In genomic region chr9:81535542-81536241, GRCh38 we compare ENCODE assay signal across 1 cellular context.
A peak's percentile ranks its signal among the peaks of the same experiment; 100 is the strongest.
TF ChIP-seq lines count a peak whose summit lies in the region.

No MANE protein-coding gene starts in this region.

TF ChIP-seq in HepG2, 621 proteins besides CTCF, POLR2A, EP300 and RAD21 (continued from another document and continues in another):
- TF ChIP-seq ARID5B (CRISPR knock-in tag; IDR thresholded peaks at IDR 0.05) (peak; percentile 99), ZNF281 (CRISPR knock-in tag; IDR thresholded peaks at IDR 0.05; ENCODE audit: borderline replicate concordance) (peak; percentile 66; the same call in 1 of the 2 replicates), ATF1 (CRISPR knock-in tag; IDR thresholded peaks at IDR 0.05) (peak; percentile 74), RCOR2 (CRISPR knock-in tag; IDR thresholded peaks at IDR 0.05) (peak; percentile 79), AHR (CRISPR knock-in tag; IDR thresholded peaks at IDR 0.05) (no peak), FOXA1 (IDR thresholded peaks at IDR 0.05) (peak; percentile 52), FOXA1 (CRISPR knock-in tag; IDR thresholded peaks at IDR 0.05) (peak; percentile 96), CEBPB (IDR thresholded peaks at IDR 0.05; ENCODE audit: borderline replicate concordance, low read depth, low read length) (peak; percentile 98), AFF4 (CRISPR knock-in tag; IDR thresholded peaks at IDR 0.05) (no peak), HIC2 (CRISPR knock-in tag; IDR thresholded peaks at IDR 0.05; ENCODE audit: low read depth) (no peak), TFDP2 (CRISPR knock-in tag; IDR thresholded peaks at IDR 0.05) (no peak), SMARCE1 (IDR thresholded peaks at IDR 0.05; ENCODE audit: borderline replicate concordance) (no peak), SAP130 (CRISPR knock-in tag; IDR thresholded peaks at IDR 0.05; ENCODE audit: low read depth) (peak; percentile 92), RNF2 (conservative IDR thresholded peaks at IDR 0.05; ENCODE audit: low read depth) (no peak), ETV6 (CRISPR knock-in tag; conservative IDR thresholded peaks at IDR 0.05) (no peak), GPN1 (CRISPR knock-in tag; IDR thresholded peaks at IDR 0.05; ENCODE audit: borderline replicate concordance) (no peak), CBX5 (CRISPR knock-in tag; IDR thresholded peaks at IDR 0.05; ENCODE audit: borderline replicate concordance) (no peak), MAZ (IDR thresholded peaks at IDR 0.05; ENCODE audit: borderline replicate concordance, low read depth, low read length) (no peak), MAZ (CRISPR knock-in tag; IDR thresholded peaks at IDR 0.05; ENCODE audit: low read depth) (peak; percentile 41; the same call in 1 of the 2 replicates), HNF4A (CRISPR knock-in tag; IDR thresholded peaks at IDR 0.05) (peak; percentile 88), ESRRA (CRISPR knock-in tag; IDR thresholded peaks at IDR 0.05; ENCODE audit: low read depth) (peak; percentile 43; the same call in 1 of the 2 replicates), ETV5 (CRISPR knock-in tag; IDR thresholded peaks at IDR 0.05; ENCODE audit: borderline replicate concordance) (peak; percentile 79), ERF (CRISPR knock-in tag; IDR thresholded peaks at IDR 0.05) (peak; percentile 86), THAP8 (CRISPR knock-in tag; IDR thresholded peaks at IDR 0.05; ENCODE audit: borderline replicate concordance) (no peak), CHD4 (IDR thresholded peaks at IDR 0.05; ENCODE audit: borderline replicate concordance, low read length) (peak; percentile 85; the same call in 1 of the 2 replicates), ZNF724P (CRISPR knock-in tag; IDR thresholded peaks at IDR 0.05; ENCODE audit: borderline replicate concordance) (no peak), KDM3A (CRISPR knock-in tag; IDR thresholded peaks at IDR 0.05; ENCODE audit: low read depth) (peak; percentile 84; the same call in 1 of the 2 replicates), HOXA5 (CRISPR knock-in tag; IDR thresholded peaks at IDR 0.05) (peak; percentile 99), SKIL (CRISPR knock-in tag; IDR thresholded peaks at IDR 0.05; ENCODE audit: borderline replicate concordance) (peak; percentile 94), ZNF766 (CRISPR knock-in tag; IDR thresholded peaks at IDR 0.05; ENCODE audit: borderline replicate concordance) (no peak), ZNF354B (CRISPR knock-in tag; IDR thresholded peaks at IDR 0.05) (no peak), BRCA1 (CRISPR knock-in tag; IDR thresholded peaks at IDR 0.05) (no peak), TCF7 (IDR thresholded peaks at IDR 0.05; ENCODE audit: low read depth) (peak; percentile 83), TCF12 (IDR thresholded peaks at IDR 0.05) (no peak), TCF12 (CRISPR knock-in tag; IDR thresholded peaks at IDR 0.05) (peak; percentile 86; the same call in 1 of the 2 replicates), KAT2B (IDR thresholded peaks at IDR 0.05; ENCODE audit: borderline replicate concordance, low read depth, low read length) (no peak), PAWR (CRISPR knock-in tag; IDR thresholded peaks at IDR 0.05; ENCODE audit: borderline replicate concordance) (no peak), GZF1 (CRISPR knock-in tag; IDR thresholded peaks at IDR 0.05) (no peak), ZNF749 (CRISPR knock-in tag; IDR thresholded peaks at IDR 0.05; ENCODE audit: borderline replicate concordance) (no peak), SMC3 (IDR thresholded peaks at IDR 0.05; ENCODE audit: low read length) (peak; percentile 38; the same call in 1 of the 2 replicates), ZNF564 (CRISPR knock-in tag; IDR thresholded peaks at IDR 0.05) (no peak), ZNF577 (CRISPR knock-in tag; IDR thresholded peaks at IDR 0.05; ENCODE audit: borderline replicate concordance, low read depth) (no peak), IRF1 (CRISPR knock-in tag; IDR thresholded peaks at IDR 0.05; ENCODE audit: low read depth) (no peak), ZNF205 (CRISPR knock-in tag; IDR thresholded peaks at IDR 0.05) (peak; percentile 52; the same call in 1 of the 2 replicates), KAT7 (CRISPR knock-in tag; IDR thresholded peaks at IDR 0.05; ENCODE audit: borderline replicate concordance) (no peak), ZNF296 (CRISPR knock-in tag; conservative IDR thresholded peaks at IDR 0.05) (no peak), ZNF431 (CRISPR knock-in tag; IDR thresholded peaks at IDR 0.05; ENCODE audit: borderline replicate concordance, low read depth) (no peak), ZNF652 (CRISPR knock-in tag; IDR thresholded peaks at IDR 0.05; ENCODE audit: borderline replicate concordance, low read depth) (no peak; the same call in 1 of the 2 replicates), ATF4 (CRISPR knock-in tag; IDR thresholded peaks at IDR 0.05) (peak in 1 of 2 experiments; percentile 87; a peak in 2 of 4 replicates), SMAD3 (CRISPR knock-in tag; IDR thresholded peaks at IDR 0.05) (peak; percentile 78)
